12 cellular contexts compared by ENCODE assay signal in genomic region chrX:96721398-96721797, GRCh38. TPM values are rescaled to one million over a fixed set of nuclear protein-coding genes. Genes with fewer than 3 reads are reported as not detected.
DNase-seq lines count a peak whose midpoint lies in the region; ATAC-seq and TF ChIP-seq lines count a peak whose summit lies in the region.
"Had no signal": no experiment of that assay in that cellular context is flagged by ENCODE, and none has a peak within 500 bp of the region (broad histone marks: within the 10 kb centered on the region; RNA-seq: fewer than 3 reads in every experiment).

No MANE protein-coding gene starts in this region.

- POLR2A ChIA-PET in PC-3 (lab: Charles Lee; ENCODE audit: unreplicated experiment), result no interaction called here

- no peak overlapping the region for H3K4me3 Mint-ChIP-seq in T-helper 2 cell treated with Interferon-gamma antibody and Interleukin-4, amounts not matched to agents 5 μg/mL and 100 μg/mL, for 36 hours
- H3K4me3 Mint-ChIP-seq: activated naive CD8-positive, alpha-beta T cell had no signal

- no TSS peak for BruUV-seq in PC-3 (replicated peaks; lab: Mats Ljungman, UMichigan)

- TF ChIP-seq CTCF in GM12865 (IDR thresholded peaks at IDR 0.05; ENCODE audit: insufficient read depth, low read depth, low read length, missing control alignments), result no peak
- no peak for TF ChIP-seq CTCF in PC-3 (conservative IDR thresholded peaks at IDR 0.05; ENCODE audit: low read depth, low read length)

- H3K27ac ChIP-seq in PC-3 (ENCODE audit: low read length), result peak overlapping the region; percentile 36; the same call in 1 of the 2 replicates
- no peak overlapping the region for H3K27ac ChIP-seq in GM23248
- H3K27ac ChIP-seq: transverse colon had no signal

- H2AFZ ChIP-seq in PC-3 (ENCODE audit: low read length) (no peak overlapping the region), GM23248 (no peak overlapping the region)

- H4K20me1 ChIP-seq in PC-3 (ENCODE audit: low read length), result no peaks in the 10 kb centered on the region
- H4K20me1 ChIP-seq in GM23248 (ENCODE audit: insufficient read depth), result no peaks in the 10 kb centered on the region

- in situ Hi-C loops in GM23248 (cut with MboI), result no loop called here

- H3K79me2 ChIP-seq in PC-3 (ENCODE audit: low read length) (peaks cover 35% of the 10 kb centered on the region), GM23248 (ENCODE audit: insufficient read depth) (peaks cover 58% of the 10 kb centered on the region)

- H3K4me2 ChIP-seq in PC-3 (ENCODE audit: low read length), result no peak overlapping the region
- no peak overlapping the region for H3K4me2 ChIP-seq in GM23248 (ENCODE audit: unreplicated experiment)

- H3K27me3 ChIP-seq in PC-3 (ENCODE audit: low read length) (no peaks in the 10 kb centered on the region), GM23248 (replicated peaks; ENCODE audit: insufficient read depth) (no peaks in the 10 kb centered on the region)
- H3K27me3 ChIP-seq: transverse colon had no signal

- peaks cover 8% of the 10 kb centered on the region for H3K9me3 Mint-ChIP-seq in T-helper 2 cell treated with Interferon-gamma antibody and Interleukin-4, amounts not matched to agents 5 μg/mL and 100 μg/mL, for 36 hours

- H3K9me2 ChIP-seq in PC-3 (replicated peaks; ENCODE audit: low read length) (no peaks in the 10 kb centered on the region), GM23248 (ENCODE audit: insufficient read depth) (no peaks in the 10 kb centered on the region)

- DNase-seq in GM12865 (ENCODE audit: low read depth), result peak; percentile 61
- DNase-seq in PC-3, result peak; percentile 45
- DNase-seq in GM23248, result no peak
- DNase-seq in T-helper 2 cell treated with Interferon-gamma antibody and Interleukin-4, amounts not matched to agents 5 μg/mL and 100 μg/mL, for 36 hours (ENCODE audit: low spot score), result no peak
- DNase-seq in activated T-cell treated with anti-CD3 and anti-CD28 coated beads, Interleukin-2, amount 50 U/mL, for 1 hour, result no peak
- DNase-seq in effector CD4-positive, alpha-beta T cell, result no peak
- DNase-seq: NCI-H2171, transverse colon had no signal

- H3K4me3 ChIP-seq in GM12865 (ENCODE audit: low read depth, low read length) (no peak overlapping the region), PC-3 (ENCODE audit: low read length) (no peak overlapping the region), GM23248 (no peak overlapping the region)
- H3K4me3 ChIP-seq: BLaER1 treated with 17β-estradiol and CSF1 and Interleukin-3, amounts not matched to agents 10 nM and 100 nM; transverse colon had no signal

- no peaks in the 10 kb centered on the region for H3K27me3 Mint-ChIP-seq in T-helper 2 cell treated with Interferon-gamma antibody and Interleukin-4, amounts not matched to agents 5 μg/mL and 100 μg/mL, for 36 hours (ENCODE audit: low read depth)
- H3K27me3 Mint-ChIP-seq: activated naive CD8-positive, alpha-beta T cell had no signal

- no peak overlapping the region for H3K27ac Mint-ChIP-seq in T-helper 2 cell treated with Interferon-gamma antibody and Interleukin-4, amounts not matched to agents 5 μg/mL and 100 μg/mL, for 36 hours
- H3K27ac Mint-ChIP-seq: activated naive CD8-positive, alpha-beta T cell had no signal

- H3F3A ChIP-seq in PC-3 (ENCODE audit: low read length, unreplicated experiment) (no peaks in the 10 kb centered on the region), GM23248 (ENCODE audit: insufficient read depth) (no peaks in the 10 kb centered on the region)

- H3K4me1 ChIP-seq in PC-3 (ENCODE audit: insufficient read depth, low read length), result peaks cover 14% of the 10 kb centered on the region
- H3K4me1 ChIP-seq in GM23248 (ENCODE audit: insufficient read depth), result 0 out of 2 replicates have a peak, but pooled peaks cover under 1% of the 10 kb centered on the region

- H3K9ac ChIP-seq in PC-3 (ENCODE audit: low read length), result no peak overlapping the region
- H3K9ac ChIP-seq in GM23248, result no peak overlapping the region

- H3K36me3 ChIP-seq in PC-3 (ENCODE audit: low read depth, low read length) (no peaks in the 10 kb centered on the region), GM23248 (ENCODE audit: low read depth) (no peaks in the 10 kb centered on the region)
- H3K36me3 ChIP-seq: transverse colon had no signal

- H3K4me1 Mint-ChIP-seq in T-helper 2 cell treated with Interferon-gamma antibody and Interleukin-4, amounts not matched to agents 5 μg/mL and 100 μg/mL, for 36 hours (ENCODE audit: low read depth), result peaks cover 2% of the 10 kb centered on the region

- ATAC-seq in GM19455 (IDR thresholded peaks at IDR 0.05; ENCODE audit: unreplicated experiment) (peak; percentile 99), HG03025 (IDR thresholded peaks at IDR 0.05; ENCODE audit: low FRiP score, unreplicated experiment) (peak; percentile 97), PC-3 (peak; percentile 82)

- H3K36me3 Mint-ChIP-seq in T-helper 2 cell treated with Interferon-gamma antibody and Interleukin-4, amounts not matched to agents 5 μg/mL and 100 μg/mL, for 36 hours (ENCODE audit: low read depth), result peaks cover 1% of the 10 kb centered on the region
- H3K36me3 Mint-ChIP-seq: activated naive CD8-positive, alpha-beta T cell had no signal

- intact Hi-C loops in PC-3 (cut with micrococcal nuclease), result loop anchor here (5.0 kb wide), 1 partner anchor 34 kb away; no protein-coding TSS in a partner anchor

- CTCF ChIA-PET in PC-3 (lab: Charles Lee), result no interaction called here

- 0 out of 2 replicates have a peak, but pooled peaks cover 6% of the 10 kb centered on the region for H3K9me3 ChIP-seq in PC-3 (ENCODE audit: low read length)
- no peaks in the 10 kb centered on the region for H3K9me3 ChIP-seq in GM23248 (ENCODE audit: low read depth)
- H3K9me3 ChIP-seq: transverse colon had no signal

RNA-seq across cellular contexts. Expression of gene DIAPH2, which starts 36.8 kb away (rescaled TPM):
- total RNA-seq in PC-3 (2014; rRNA removed), result 15.1 and 19.6 TPM in 2 replicates
- total RNA-seq in GM23248 (2014; rRNA removed; shearing (Covaris generic)), result 7.5 and 9.0 TPM in 2 replicates
- 7.4 and 8.1 TPM in 2 replicates for polyA plus RNA-seq in GM23248 (2016; fragmentation: Nextera tagmentation; extraction: Ambion mirVana)

Comparison
In these comparisons a context has a peak if more than half of its experiments do, and no peak if none do; other contexts are left out.
1. DNase-seq: peak in GM12865 (single experiment) and PC-3 (single experiment); none in GM23248 (single experiment), T-helper 2 cell treated with Interferon-gamma antibody and Interleukin-4, amounts not matched to agents 5 μg/mL and 100 μg/mL, for 36 hours (single experiment), activated T-cell treated with anti-CD3 and anti-CD28 coated beads, Interleukin-2, amount 50 U/mL, for 1 hour (single experiment) and effector CD4-positive, alpha-beta T cell (single experiment).
2. Peak in every context shown above with its lines, with median percentiles within 50 percentile points of each other: ATAC-seq.